Comparison of ENCODE assay signal across 13 cellular contexts in genomic region chr13:110254751-110255553, GRCh38. TPM values are rescaled to one million over a fixed set of nuclear protein-coding genes. Genes with fewer than 3 reads are reported as not detected.
DNase-seq lines count a peak whose midpoint lies in the region; ATAC-seq, FAIRE-seq and TF ChIP-seq lines count a peak whose summit lies in the region.
"Had no signal": no experiment of that assay in that cellular context is flagged by ENCODE, and none has a peak within 500 bp of the region (broad histone marks: within the 10 kb centered on the region; RNA-seq: fewer than 3 reads in every experiment).

No MANE protein-coding gene starts in this region.

- H3K36me3 ChIP-seq in liver (ENCODE audit: control insufficient read depth in 4 of 4, insufficient read depth in 3 of 4, low read depth in 1 of 4, low read length in 3 of 4), result no peaks in the 10 kb centered on the region
- no peaks in the 10 kb centered on the region for H3K36me3 ChIP-seq in HepG2 (replicated peaks in 1 of 2; ENCODE audit: control insufficient read depth in 1 of 2, insufficient read depth in 2 of 2, low read length in 2 of 2)
- H3K36me3 ChIP-seq in vagina, result no peaks in the 10 kb centered on the region
- H3K36me3 ChIP-seq: BE2C had no signal

- H3K27me3 Mint-ChIP-seq in effector memory CD8-positive, alpha-beta T cell, result peaks cover 0 to 28% of the 10 kb centered on the region in 2 donors
- H3K27me3 Mint-ChIP-seq in neural crest cell (ENCODE audit: low read depth), result no peaks in the 10 kb centered on the region
- H3K27me3 Mint-ChIP-seq in type B pancreatic cell, result peaks cover 3% of the 10 kb centered on the region

- no TSS peak for BruUV-seq in HepG2 (replicated peaks; lab: Mats Ljungman, UMichigan)

- H3K9me3 Mint-ChIP-seq in effector memory CD8-positive, alpha-beta T cell, result peaks cover 7 to 15% of the 10 kb centered on the region in 2 donors
- H3K9me3 Mint-ChIP-seq in neural crest cell (no peaks in the 10 kb centered on the region), type B pancreatic cell (no peaks in the 10 kb centered on the region)

- H3K9ac ChIP-seq in liver (ENCODE audit: low read depth in 1 of 2, low read length in 2 of 2), result no peak overlapping the region
- no peak overlapping the region for H3K9ac ChIP-seq in HepG2 (ENCODE audit: insufficient read depth, low read depth, low read length)

- WGBS in liver, result 64% methylated on average over 9 of the region's 9 CpGs
- 14% methylated on average over 5 of the region's 9 CpGs for WGBS in HepG2 (ENCODE audit: low lambda C conversion rate)

- H3K4me1 Mint-ChIP-seq in effector memory CD8-positive, alpha-beta T cell (ENCODE audit: low read depth in 2 of 2), result peaks cover 0 to 11% of the 10 kb centered on the region in 2 donors
- H3K4me1 Mint-ChIP-seq in neural crest cell (peaks cover 26% of the 10 kb centered on the region), type B pancreatic cell (ENCODE audit: unreplicated experiment) (peaks cover 8% of the 10 kb centered on the region)

- H3K4me3 Mint-ChIP-seq in effector memory CD8-positive, alpha-beta T cell, result no peak overlapping the region
- H3K4me3 Mint-ChIP-seq in neural crest cell (no peak overlapping the region), type B pancreatic cell (no peak overlapping the region)

- H3K4me2 ChIP-seq in HepG2 (ENCODE audit: low read depth, low read length), result no peak overlapping the region

- CTCF ChIA-PET in HepG2 (lab: Yijun Ruan, JAX; ENCODE audit: low intra/inter-chr PET ratio, low total read pairs), result no interaction called here

- intact Hi-C loops in HepG2 (cut with micrococcal nuclease; ENCODE audit: unreplicated experiment) (no loop called here), vagina (cut with DNase I) (no loop called here)

- ATAC-seq in HepG2 (no peak), GM19463 (IDR thresholded peaks at IDR 0.05; ENCODE audit: unreplicated experiment) (no peak)
- ATAC-seq in effector memory CD8-positive, alpha-beta T cell (replicated peaks), result no peak

- H3K4me1 ChIP-seq in liver (ENCODE audit: control insufficient read depth in 4 of 4, insufficient read depth in 4 of 4, low read length in 3 of 4) (no peaks in the 10 kb centered on the region), HepG2 (ENCODE audit: insufficient read depth, low read length) (no peaks in the 10 kb centered on the region), vagina (peaks cover 40% of the 10 kb centered on the region)

- peak overlapping the region; percentile 72 to 91 for H3K27ac Mint-ChIP-seq in effector memory CD8-positive, alpha-beta T cell
- peak overlapping the region; percentile 92 for H3K27ac Mint-ChIP-seq in neural crest cell (ENCODE audit: unreplicated experiment)
- H3K27ac Mint-ChIP-seq in type B pancreatic cell, result no peak overlapping the region

- H3K27me3 ChIP-seq in liver (ENCODE audit: control insufficient read depth in 4 of 4, insufficient read depth in 4 of 4, low read length in 3 of 4), result no peaks in the 10 kb centered on the region
- peaks cover 0 to 6% of the 10 kb centered on the region in 2 experiments; a peak in 1 of 5 replicates for H3K27me3 ChIP-seq in HepG2 (ENCODE audit: control insufficient read depth in 1 of 2, insufficient read depth in 2 of 2, low read length in 2 of 2)
- no peaks in the 10 kb centered on the region for H3K27me3 ChIP-seq in vagina
- H3K27me3 ChIP-seq: BE2C had no signal

- in situ Hi-C loops in HepG2 (cut with HindIII; ENCODE audit: extremely low pct_ligation_motif_present, low pct_unique_long_range_greater_than_20kb), result no loop called here

- TF ChIP-seq RAD21 in liver (IDR thresholded peaks at IDR 0.05) (no peak), HepG2 (CRISPR knock-in tag; IDR thresholded peaks at IDR 0.05) (no peak)

- FAIRE-seq in HepG2 (lab: Jason Lieb, UNC), result no peak
- FAIRE-seq: endothelial cell of umbilical vein had no signal

- TF ChIP-seq CTCF in liver (IDR thresholded peaks at IDR 0.05; ENCODE audit: low read depth, low read length, missing input control), result no peak
- TF ChIP-seq CTCF in HepG2 (CRISPR knock-in tag; IDR thresholded peaks at IDR 0.05), result no peak
- TF ChIP-seq CTCF in neural crest cell (conservative IDR thresholded peaks at IDR 0.05), result no peak
- TF ChIP-seq CTCF in vagina (IDR thresholded peaks at IDR 0.05), result no peak
- TF ChIP-seq CTCF in type B pancreatic cell (conservative IDR thresholded peaks at IDR 0.05), result no peak

- no peaks in the 10 kb centered on the region for H3K36me3 Mint-ChIP-seq in effector memory CD8-positive, alpha-beta T cell (ENCODE audit: insufficient read depth)
- no peaks in the 10 kb centered on the region for H3K36me3 Mint-ChIP-seq in neural crest cell (ENCODE audit: low read depth)
- no peaks in the 10 kb centered on the region for H3K36me3 Mint-ChIP-seq in type B pancreatic cell

- TF ChIP-seq POLR2A in HepG2 (IDR thresholded peaks at IDR 0.05; ENCODE audit: insufficient read depth in 1 of 2, low read depth in 2 of 2, low read length in 2 of 2), result no peak
- TF ChIP-seq POLR2A in vagina (IDR thresholded peaks at IDR 0.05), result no peak

- TF ChIP-seq EP300 in HepG2 (IDR thresholded peaks at IDR 0.05; ENCODE audit: low read depth in 2 of 2, low read length in 2 of 2), result no peak
- TF ChIP-seq EP300 in HepG2 (CRISPR knock-in tag; IDR thresholded peaks at IDR 0.05; ENCODE audit: borderline replicate concordance), result no peak

- H4K20me1 ChIP-seq in HepG2 (ENCODE audit: insufficient read depth, low read length), result no peaks in the 10 kb centered on the region

- H3K79me2 ChIP-seq in HepG2 (ENCODE audit: insufficient read depth, low read length), result no peaks in the 10 kb centered on the region

- peak overlapping the region; percentile 28 to 53 for H3K27ac ChIP-seq in liver (ENCODE audit: low read depth in 1 of 2, low read length in 2 of 2)
- no peak overlapping the region for H3K27ac ChIP-seq in HepG2 (ENCODE audit: extremely low read length, insufficient read depth, low read length)
- H3K27ac ChIP-seq in vagina, result peak overlapping the region; percentile 53

- H3K4me3 ChIP-seq in liver (ENCODE audit: low read depth in 1 of 3, low read length in 3 of 3) (no peak overlapping the region), HepG2 (replicated peaks in 1 of 3; ENCODE audit: insufficient read depth in 1 of 3, low read depth in 2 of 3, low read length in 3 of 3) (no peak overlapping the region), vagina (no peak overlapping the region)
- H3K4me3 ChIP-seq: skin epidermis had no signal

- DNase-seq in HepG2 (ENCODE audit: low spot score) (no peak), neural crest cell (ENCODE audit: low read depth, low spot score) (no peak), vagina (ENCODE audit: extremely low spot score in 2 of 2) (peak in 1 of 2 donors; percentile 58), type B pancreatic cell (ENCODE audit: extremely low spot score, unreplicated experiment) (no peak), cerebellar cortex (ENCODE audit: low spot score) (no peak)
- no peak for DNase-seq in effector memory CD8-positive, alpha-beta T cell
- DNase-seq: amniotic stem cell, BE2C, NCI-H510A treated with DMSO at 0.1 percent for 48 hours had no signal

- POLR2A ChIA-PET in HepG2 (lab: Yijun Ruan, JAX), result no interaction called here

- H3K9me3 ChIP-seq in liver (ENCODE audit: control insufficient read depth in 4 of 4, low read length in 3 of 4) (no peaks in the 10 kb centered on the region), HepG2 (ENCODE audit: low read length) (no peaks in the 10 kb centered on the region), vagina (no peaks in the 10 kb centered on the region)
- H3K9me3 ChIP-seq: BE2C had no signal

- H2AFZ ChIP-seq in HepG2 (ENCODE audit: low read length), result no peak overlapping the region

RNA-seq across cellular contexts. Expression of gene COL4A1, which starts 52.0 kb away (rescaled TPM):
- 10 to 100 TPM; 41.0 to 68.5 TPM for total RNA-seq in liver
- 10 to 100 TPM in 1 of 2 donors, 1 to 10 TPM in 1; 5.0 to 34.7 TPM for polyA plus RNA-seq in liver
- not detected in 2 replicates for total RNA-seq in HepG2 (2016; rRNA removed; fragmentation: Illumina TruSeq; extraction: Trizol)
- not detected in 2 replicates for total RNA-seq in HepG2 (2016; cell fraction: cytosol; rRNA removed; fragmentation: Illumina TruSeq; extraction: Trizol; ENCODE audit: low read depth)
- total RNA-seq in HepG2 (2016; cell fraction: insoluble cytoplasmic fraction; rRNA removed; fragmentation: Illumina TruSeq; extraction: Trizol), result not detected in 2 replicates
- total RNA-seq in HepG2 (2016; cell fraction: membrane; rRNA removed; fragmentation: Illumina TruSeq; extraction: Trizol), result not detected in 2 replicates
- not detected in 2 replicates for total RNA-seq in HepG2 (2016; cell fraction: nucleus; rRNA removed; fragmentation: Illumina TruSeq; extraction: Trizol)
- 0.03 TPM in 1 of 2 replicates, not detected in the other for polyA plus RNA-seq in HepG2 (2011; rRNA removed)
- polyA plus RNA-seq in HepG2 (2011; cell fraction: cytosol; rRNA removed), result not detected in 2 replicates
- 0.05 TPM in 1 of 2 replicates, not detected in the other for polyA plus RNA-seq in HepG2 (2011; cell fraction: nucleus; rRNA removed)
- polyA plus RNA-seq in HepG2 (2012), result not detected in 2 replicates
- polyA plus RNA-seq in HepG2 (2016; cell fraction: cytosol; fragmentation: Illumina TruSeq; extraction: Trizol; ENCODE audit: low read depth), result not detected in 2 replicates
- polyA plus RNA-seq in HepG2 (2016; cell fraction: insoluble cytoplasmic fraction; fragmentation: Illumina TruSeq; extraction: Trizol; ENCODE audit: low read depth), result not detected in 2 replicates
- not detected in 2 replicates for polyA plus RNA-seq in HepG2 (2016; cell fraction: membrane; fragmentation: Illumina TruSeq; extraction: Trizol; ENCODE audit: low read depth)
- polyA plus RNA-seq in HepG2 (2016; cell fraction: nucleus; fragmentation: Illumina TruSeq; extraction: Trizol; ENCODE audit: insufficient read depth, low read depth), result not detected in 2 replicates
- 10.2 TPM in 1 of 2 replicates, not detected in the other for polyA minus RNA-seq in HepG2 (2011; rRNA and poly(A)+ RNA removed; ENCODE audit: low replicate concordance)
- polyA minus RNA-seq in HepG2 (2011; cell fraction: cytosol; rRNA and poly(A)+ RNA removed), result not detected in 2 replicates
- 0.13 TPM in 1 of 2 replicates, not detected in the other for polyA minus RNA-seq in HepG2 (2011; cell fraction: nucleus; rRNA and poly(A)+ RNA removed)
- total RNA-seq in neural crest cell, result 65.5 and 67.9 TPM in 2 replicates
- total RNA-seq in vagina, result 178 TPM
- 20.4 and 83.6 TPM in 2 replicates for total RNA-seq in type B pancreatic cell (ENCODE audit: low replicate concordance)

RNA-seq across cellular contexts. Expression of gene COL4A2, which starts 52.1 kb away (rescaled TPM):
- total RNA-seq in liver (10 to 100 TPM; 40.0 to 45.2 TPM), HepG2 (2016; rRNA removed; fragmentation: Illumina TruSeq; extraction: Trizol) (0.15 and 0.22 TPM in 2 replicates), neural crest cell (159 and 164 TPM in 2 replicates), vagina (180 TPM), type B pancreatic cell (ENCODE audit: low replicate concordance) (38.6 and 145 TPM in 2 replicates)
- polyA plus RNA-seq in liver (10 to 100 TPM in 1 of 2 donors, 1 to 10 TPM in 1; 8.0 to 40.7 TPM), HepG2 (2011; rRNA removed) (1.0 and 1.9 TPM in 2 replicates)
- total RNA-seq in HepG2 (2016; cell fraction: cytosol; rRNA removed; fragmentation: Illumina TruSeq; extraction: Trizol; ENCODE audit: low read depth), result not detected in 2 replicates
- total RNA-seq in HepG2 (2016; cell fraction: insoluble cytoplasmic fraction; rRNA removed; fragmentation: Illumina TruSeq; extraction: Trizol), result 0.15 and 0.35 TPM in 2 replicates
- total RNA-seq in HepG2 (2016; cell fraction: membrane; rRNA removed; fragmentation: Illumina TruSeq; extraction: Trizol), result not detected in 2 replicates
- 1.3 TPM in 1 of 2 replicates, not detected in the other for total RNA-seq in HepG2 (2016; cell fraction: nucleus; rRNA removed; fragmentation: Illumina TruSeq; extraction: Trizol)
- polyA plus RNA-seq in HepG2 (2011; cell fraction: cytosol; rRNA removed), result 0.56 and 1.6 TPM in 2 replicates
- polyA plus RNA-seq in HepG2 (2011; cell fraction: nucleus; rRNA removed), result 1.2 and 4.2 TPM in 2 replicates
- 0.25 and 0.92 TPM in 2 replicates for polyA plus RNA-seq in HepG2 (2012)
- 0.21 TPM in 1 of 2 replicates, not detected in the other for polyA plus RNA-seq in HepG2 (2016; cell fraction: cytosol; fragmentation: Illumina TruSeq; extraction: Trizol; ENCODE audit: low read depth)
- polyA plus RNA-seq in HepG2 (2016; cell fraction: insoluble cytoplasmic fraction; fragmentation: Illumina TruSeq; extraction: Trizol; ENCODE audit: low read depth), result 0.19 and 0.68 TPM in 2 replicates
- polyA plus RNA-seq in HepG2 (2016; cell fraction: membrane; fragmentation: Illumina TruSeq; extraction: Trizol; ENCODE audit: low read depth), result 0.21 and 0.27 TPM in 2 replicates
- 0.37 TPM in 1 of 2 replicates, not detected in the other for polyA plus RNA-seq in HepG2 (2016; cell fraction: nucleus; fragmentation: Illumina TruSeq; extraction: Trizol; ENCODE audit: insufficient read depth, low read depth)
- polyA minus RNA-seq in HepG2 (2011; rRNA and poly(A)+ RNA removed; ENCODE audit: low replicate concordance), result 3.0 and 8.4 TPM in 2 replicates
- polyA minus RNA-seq in HepG2 (2011; cell fraction: cytosol; rRNA and poly(A)+ RNA removed), result 0.97 and 1.9 TPM in 2 replicates
- polyA minus RNA-seq in HepG2 (2011; cell fraction: nucleus; rRNA and poly(A)+ RNA removed), result 0.75 and 1.4 TPM in 2 replicates

Comparison
In these comparisons a context has a peak if more than half of its experiments do, and no peak if none do; other contexts are left out.
1. RNA of gene COL4A1, which starts 52.0 kb away (total RNA-seq): 178 TPM in vagina (single experiment), 20.4 to 83.6 TPM in type B pancreatic cell, 41.0 to 68.5 TPM in liver and 65.5 to 67.9 TPM in neural crest cell; not detected in HepG2; every median in the first group is over 10 times any median in the second.
2. RNA of gene COL4A2, which starts 52.1 kb away (total RNA-seq): 180 TPM in vagina (single experiment), 159 to 164 TPM in neural crest cell, 38.6 to 145 TPM in type B pancreatic cell and 40.0 to 45.2 TPM in liver; 0.15 to 1.3 TPM in HepG2; every median in the first group is over 10 times any median in the second.